Comparison of ENCODE assay signal across 13 cellular contexts in genomic region chr13:73718248-73718647, GRCh38.
"Had no signal": no experiment of that assay in that cellular context is flagged by ENCODE, and none has a peak within 500 bp of the region (broad histone marks: within the 10 kb centered on the region; RNA-seq: fewer than 3 reads in every experiment).

No MANE protein-coding gene starts in this region.

- H3K4me1 ChIP-seq: breast epithelium had no signal

- H3K4me3 ChIP-seq: breast epithelium, upper lobe of right lung had no signal

- H3K9me3 Mint-ChIP-seq: activated CD4-positive, alpha-beta memory T cell treated with anti-CD3 and anti-CD28 coated beads for 36 hours; activated T-cell treated with anti-CD3 and anti-CD28 coated beads, Interleukin-2, amount 50 U/mL, for 24 hours; stimulated activated naive CD8-positive, alpha-beta T cell treated with anti-CD3 and anti-CD28 coated beads, Interleukin-15, amount 100 ng/mL, for 72 hours had no signal

- H3K36me3 ChIP-seq: breast epithelium, neutrophil, upper lobe of right lung had no signal

- H3K4me3 Mint-ChIP-seq: activated CD4-positive, alpha-beta memory T cell treated with anti-CD3 and anti-CD28 coated beads for 36 hours; activated T-cell treated with anti-CD3 and anti-CD28 coated beads, Interleukin-2, amount 50 U/mL, for 24 hours; stimulated activated naive CD8-positive, alpha-beta T cell treated with anti-CD3 and anti-CD28 coated beads, Interleukin-15, amount 100 ng/mL, for 72 hours had no signal

- H3K27ac ChIP-seq: breast epithelium, neutrophil, upper lobe of right lung had no signal

- ATAC-seq: stimulated activated naive CD8-positive, alpha-beta T cell treated with anti-CD3 and anti-CD28 coated beads, Interleukin-15, amount 100 ng/mL, for 72 hours had no signal

- H3K27me3 Mint-ChIP-seq: activated CD4-positive, alpha-beta memory T cell treated with anti-CD3 and anti-CD28 coated beads for 36 hours; activated T-cell treated with anti-CD3 and anti-CD28 coated beads, Interleukin-2, amount 50 U/mL, for 24 hours; stimulated activated naive CD8-positive, alpha-beta T cell treated with anti-CD3 and anti-CD28 coated beads, Interleukin-15, amount 100 ng/mL, for 72 hours had no signal

- H3K9me3 ChIP-seq: breast epithelium, neutrophil, upper lobe of right lung had no signal

- H3K27me3 ChIP-seq: breast epithelium, neutrophil, upper lobe of right lung had no signal

- DNase-seq: activated CD4-positive, alpha-beta T cell treated with anti-CD3 and anti-CD28 coated beads for 1 hour; activated gamma-delta T cell; activated T-cell treated with anti-CD3 and anti-CD28 coated beads, Interleukin-2, amount 50 U/mL, for 24 hours; aorta; erythroblast; islet precursor cell; midbrain; stimulated activated naive CD8-positive, alpha-beta T cell treated with anti-CD3 and anti-CD28 coated beads, Interleukin-15, amount 100 ng/mL, for 72 hours; T-helper 9 cell; upper lobe of right lung had no signal

- H3K27ac Mint-ChIP-seq: stimulated activated naive CD8-positive, alpha-beta T cell treated with anti-CD3 and anti-CD28 coated beads, Interleukin-15, amount 100 ng/mL, for 72 hours had no signal
